Comparison of ENCODE assay signal across 19 cellular contexts in genomic region chr9:127463382-127463781, GRCh38. TPM values are rescaled to one million over a fixed set of nuclear protein-coding genes. Genes with fewer than 3 reads are reported as not detected.
DNase-seq lines count a peak whose midpoint lies in the region; ATAC-seq and TF ChIP-seq lines count a peak whose summit lies in the region.
"Had no signal": no experiment of that assay in that cellular context is flagged by ENCODE, and none has a peak within 500 bp of the region (broad histone marks: within the 10 kb centered on the region; RNA-seq: fewer than 3 reads in every experiment).

No MANE protein-coding gene starts in this region.

- H3K23me2 ChIP-seq in H9 (ENCODE audit: insufficient read length, low read depth, low read length, poor library complexity, severe bottlenecking), result no peaks in the 10 kb centered on the region

- no peak overlapping the region for H2BK5ac ChIP-seq in H9 (ENCODE audit: insufficient read length, low read length)

- H3T11ph ChIP-seq in H9 (ENCODE audit: low read length), result no peak overlapping the region

- no peak overlapping the region for H2BK15ac ChIP-seq in H9 (ENCODE audit: low read depth, low read length)

- TF ChIP-seq CTCF in H9 (conservative IDR thresholded peaks at IDR 0.05) (no peak), left ventricle myocardium inferior (IDR thresholded peaks at IDR 0.05; ENCODE audit: borderline replicate concordance) (no peak), osteoblast (IDR thresholded peaks at IDR 0.05; ENCODE audit: extremely low read depth, low read depth, low read length) (no peak)

- no peaks in the 10 kb centered on the region for H3K27me3 Mint-ChIP-seq in H9 (ENCODE audit: low read depth)
- no peaks in the 10 kb centered on the region for H3K27me3 Mint-ChIP-seq in T-helper 17 cell
- H3K27me3 Mint-ChIP-seq: CD8-positive, alpha-beta memory T cell had no signal

- ATAC-seq in GM21526 (IDR thresholded peaks at IDR 0.05; ENCODE audit: low FRiP score, unreplicated experiment) (no peak), GM18520 (IDR thresholded peaks at IDR 0.05; ENCODE audit: unreplicated experiment) (no peak), T-helper 17 cell (no peak)
- ATAC-seq: HCT116, K562 had no signal

- no peak overlapping the region for H2AFZ ChIP-seq in H9 (ENCODE audit: low read length)
- no peak overlapping the region for H2AFZ ChIP-seq in osteoblast (ENCODE audit: low read length)

- H3K4me1 ChIP-seq in H9 (ENCODE audit: insufficient read depth, low read length), result no peaks in the 10 kb centered on the region
- H3K4me1 ChIP-seq in left ventricle myocardium inferior, result peaks cover 45% of the 10 kb centered on the region
- no peaks in the 10 kb centered on the region for H3K4me1 ChIP-seq in osteoblast (ENCODE audit: insufficient read depth, low read length)

- H2BK20ac ChIP-seq in H9 (ENCODE audit: low read depth, low read length, poor library complexity, severe bottlenecking), result no peak overlapping the region

- H3K27ac ChIP-seq in H9 (ENCODE audit: insufficient read length, low read depth, low read length), result no peak overlapping the region
- peak overlapping the region; percentile 82 for H3K27ac ChIP-seq in left ventricle myocardium inferior (replicated peaks)
- H3K27ac ChIP-seq in osteoblast (ENCODE audit: low read depth, low read length), result no peak overlapping the region

- peak overlapping the region in 2 of 3 experiments; percentile 9 to 23; a peak in 1 of 7 replicates for H3K27ac Mint-ChIP-seq in H9
- H3K27ac Mint-ChIP-seq in T-helper 17 cell, result no peak overlapping the region

- intact Hi-C loops in left ventricle myocardium inferior (cut with micrococcal nuclease), result no loop called here

- H3K56ac ChIP-seq in H9 (ENCODE audit: insufficient read length, low read depth, low read length), result no peak overlapping the region

- DNase-seq in H9 (no peak), NCI-H82 treated with DMSO at 0.1 percent for 48 hours (lab: John Stamatoyannopoulos, UW; ENCODE audit: unreplicated experiment) (peak; percentile 25), left ventricle myocardium inferior (no peak), osteoblast (ENCODE audit: insufficient read length, low spot score, missing footprints) (peak; percentile 65), T-helper 17 cell (no peak), NCI-H1694 (lab: John Stamatoyannopoulos, UW) (no peak)
- DNase-seq: ACHN; CD8-positive, alpha-beta memory T cell; DMS79 treated with DMSO at 0.1 percent for 48 hours; NCI-H1105; NCI-H2081 treated with DMSO at 0.1 percent for 48 hours; NCI-H510A; NCI-H748 treated with DMSO at 0.1 percent for 48 hours; OCI-M1; SHP77 treated with DMSO at 0.1 percent for 48 hours had no signal

- no peak overlapping the region for H2BK120ac ChIP-seq in H9 (ENCODE audit: low read depth, low read length, poor library complexity, severe bottlenecking)

- no peak overlapping the region for H3K18ac ChIP-seq in H9 (ENCODE audit: insufficient read length, low read depth, low read length)

- no peaks in the 10 kb centered on the region for H3K9me3 ChIP-seq in H9 (ENCODE audit: control insufficient read depth, low read depth, low read length)
- no peaks in the 10 kb centered on the region for H3K9me3 ChIP-seq in left ventricle myocardium inferior (replicated peaks)
- H3K9me3 ChIP-seq in osteoblast (ENCODE audit: low read depth, low read length), result no peaks in the 10 kb centered on the region
- no peaks in the 10 kb centered on the region for H3K9me3 ChIP-seq in T-helper 17 cell (ENCODE audit: control insufficient read depth, low read length, poor library complexity, severe bottlenecking)

- no peak overlapping the region for H3K9ac ChIP-seq in H9 (ENCODE audit: extremely low read depth, insufficient read length, low read length)

- H3K27me3 ChIP-seq in H9 (ENCODE audit: insufficient read depth, low read length) (no peaks in the 10 kb centered on the region), left ventricle myocardium inferior (ENCODE audit: low read depth) (no peaks in the 10 kb centered on the region), osteoblast (ENCODE audit: insufficient read depth, low read length) (no peaks in the 10 kb centered on the region)

- no peak overlapping the region for H3K14ac ChIP-seq in H9 (ENCODE audit: insufficient read depth, low read length)

- H2BK12ac ChIP-seq in H9 (ENCODE audit: insufficient read length, low read depth, low read length), result no peak overlapping the region

- H3K79me2 ChIP-seq in H9 (ENCODE audit: insufficient read depth, low read length), result no peaks in the 10 kb centered on the region
- H3K79me2 ChIP-seq in osteoblast (ENCODE audit: insufficient read depth, low read length), result no peaks in the 10 kb centered on the region

- H3K4me3 ChIP-seq in left ventricle myocardium inferior, result no peak overlapping the region
- H3K4me3 ChIP-seq in osteoblast (ENCODE audit: insufficient read depth, low read length), result no peak overlapping the region
- H3K4me3 ChIP-seq: K562 had no signal

- H3K4me2 ChIP-seq in H9 (ENCODE audit: insufficient read depth, insufficient read length, low read length) (no peak overlapping the region), osteoblast (ENCODE audit: insufficient read depth, low read length) (peak overlapping the region; percentile 6)

- H3K23ac ChIP-seq in H9 (ENCODE audit: insufficient read length, low read depth, low read length), result no peak overlapping the region

- H3K4me3 Mint-ChIP-seq in H9 (no peak overlapping the region), T-helper 17 cell (no peak overlapping the region)
- H3K4me3 Mint-ChIP-seq: CD8-positive, alpha-beta memory T cell had no signal

- no peaks in the 10 kb centered on the region for H4K20me1 ChIP-seq in H9 (ENCODE audit: control insufficient read depth, insufficient read depth, insufficient read length)
- H4K20me1 ChIP-seq in osteoblast (ENCODE audit: insufficient read depth, low read length), result no peaks in the 10 kb centered on the region

- H4K91ac ChIP-seq in H9 (ENCODE audit: insufficient read length, low read depth, low read length), result no peak overlapping the region

- no CpG with 5 or more reads among the region's 3 CpGs for WGBS in H9 (ENCODE audit: extremely low coverage, insufficient read length, low lambda C conversion rate)

- no peaks in the 10 kb centered on the region for H3K79me1 ChIP-seq in H9 (ENCODE audit: insufficient read depth, low read depth, low read length, poor library complexity, severe bottlenecking)

- H3K4me1 Mint-ChIP-seq in H9, result no peaks in the 10 kb centered on the region; a peak in 1 of 4 replicates
- peaks cover 3% of the 10 kb centered on the region for H3K4me1 Mint-ChIP-seq in T-helper 17 cell

- H3K4ac ChIP-seq in H9 (ENCODE audit: low read depth, low read length), result no peak overlapping the region

- H3K9me3 Mint-ChIP-seq in H9, result no peaks in the 10 kb centered on the region
- H3K9me3 Mint-ChIP-seq: CD8-positive, alpha-beta memory T cell had no signal

- peaks cover 89% of the 10 kb centered on the region for H3K36me3 ChIP-seq in left ventricle myocardium inferior
- H3K36me3 ChIP-seq in osteoblast (ENCODE audit: insufficient read depth, low read length), result peaks cover 54% of the 10 kb centered on the region

- no peak overlapping the region for H4K5ac ChIP-seq in H9 (ENCODE audit: insufficient read length, low read depth, low read length)

- no peak overlapping the region for H4K8ac ChIP-seq in H9 (replicated peaks; ENCODE audit: insufficient read length, low read depth, low read length)

- peaks cover 20 to 60% (median 33%) of the 10 kb centered on the region in 3 experiments; a peak in 6 of 7 replicates for H3K36me3 Mint-ChIP-seq in H9 (ENCODE audit: insufficient read depth in 1 of 3, low read depth in 3 of 3)
- peaks cover 4% of the 10 kb centered on the region for H3K36me3 Mint-ChIP-seq in T-helper 17 cell (ENCODE audit: low read depth)

- no peak overlapping the region for H2AK5ac ChIP-seq in H9 (ENCODE audit: insufficient read length, low read length)

RNA-seq across cellular contexts. Expression of gene LRSAM1, which starts 12.1 kb away (rescaled TPM):
- total RNA-seq in H9 (2021) (15.0 and 16.2 TPM in 2 replicates), left ventricle myocardium inferior (35.4 TPM), osteoblast (12.3 and 13.0 TPM in 2 replicates), T-helper 17 cell (10 to 100 TPM; 19.6 to 22.2 TPM)

RNA-seq across cellular contexts. Expression of gene RPL12, which starts 12.2 kb away (rescaled TPM):
- 1,710 and 1,711 TPM in 2 replicates for total RNA-seq in H9 (2021)
- total RNA-seq in left ventricle myocardium inferior, result 605 TPM
- 1,103 and 1,259 TPM in 2 replicates for total RNA-seq in osteoblast
- total RNA-seq in T-helper 17 cell, result 1,000 to 10,000 TPM; 1,506 to 1,597 TPM

RNA-seq across cellular contexts. Expression of gene ZNF79, which starts 39.2 kb away (rescaled TPM):
- 11.5 TPM in 2 replicates for total RNA-seq in H9 (2021)
- 6.2 TPM for total RNA-seq in left ventricle myocardium inferior
- total RNA-seq in osteoblast, result 11.9 and 13.3 TPM in 2 replicates
- 1 to 10 TPM; 7.9 to 8.4 TPM for total RNA-seq in T-helper 17 cell

Comparison
In these comparisons a context has a peak if more than half of its experiments do, and no peak if none do; other contexts are left out.
1. DNase-seq: peak in NCI-H82 treated with DMSO at 0.1 percent for 48 hours (single experiment) and osteoblast (single experiment); none in H9 (single experiment), left ventricle myocardium inferior (single experiment), T-helper 17 cell (0 of 3) and NCI-H1694 (single experiment).